Comparison of ENCODE assay signal across 14 cellular contexts in the genomic region with DNA sequence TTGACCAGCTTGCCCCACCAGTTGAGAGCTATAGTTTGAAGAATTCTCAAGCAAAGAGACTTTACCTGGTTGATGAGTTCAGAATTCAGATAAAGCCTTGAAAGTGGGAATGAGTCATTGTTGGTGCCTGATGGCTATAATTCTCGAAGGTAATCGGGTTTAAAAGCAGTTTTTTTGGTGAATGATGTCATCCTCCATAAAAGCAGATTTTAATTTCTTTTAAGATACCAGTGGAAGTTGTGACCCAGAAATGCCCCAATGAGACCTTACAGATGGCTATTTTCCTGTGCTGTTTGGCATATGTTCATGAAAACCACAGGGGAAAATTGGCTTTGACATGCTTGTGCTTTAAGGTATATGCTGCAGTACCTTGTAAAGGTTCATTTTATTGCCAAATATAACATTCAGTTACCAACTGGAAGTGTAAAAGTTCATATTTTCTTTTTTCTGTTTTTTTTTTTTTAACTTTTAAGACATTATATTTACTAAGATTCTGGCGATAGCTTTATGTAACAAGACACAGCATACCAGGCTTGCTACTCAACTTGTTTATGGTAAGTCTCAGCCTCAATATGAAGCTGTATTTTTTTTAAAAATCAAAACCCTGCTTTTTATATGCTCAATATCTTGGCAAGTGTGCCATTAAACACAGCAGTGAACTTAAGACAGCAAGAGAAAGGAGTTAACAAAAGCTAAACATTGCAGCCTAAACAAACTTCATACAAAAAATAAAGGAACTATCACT.
DNase-seq lines count a peak whose midpoint lies in the region; ATAC-seq and TF ChIP-seq lines count a peak whose summit lies in the region.
"Had no signal": no experiment of that assay in that cellular context is flagged by ENCODE, and none has a peak within 500 bp of the region (broad histone marks: within the 10 kb centered on the region; RNA-seq: fewer than 3 reads in every experiment).

No MANE protein-coding gene starts in this region.

- H3K27ac ChIP-seq in HEK293 (ENCODE audit: extremely low read depth, low read depth, low read length): no peak overlapping the region
- H3K27ac ChIP-seq in VCaP: peak overlapping the region; percentile 31
- H3K27ac ChIP-seq in ascending aorta: no peak overlapping the region
- H3K27ac ChIP-seq: PC-9 had no signal

- peak; percentile 43 for DNase-seq in fibroblast of villous mesenchyme (ENCODE audit: low read depth)
- peak; percentile 22 for DNase-seq in renal cortical epithelial cell (ENCODE audit: low read depth)
- no peak for DNase-seq in activated CD4-positive, CD25-positive, alpha-beta regulatory T cell (lab: John Stamatoyannopoulos, UW)
- DNase-seq in NCI-H526 (lab: John Stamatoyannopoulos, UW): no peak
- no peak for DNase-seq in ascending aorta (ENCODE audit: low spot score in 2 of 2)
- DNase-seq: activated CD4-positive, alpha-beta T cell treated with anti-CD3 and anti-CD28 coated beads, Interleukin-2, amount 10 ng/mL, durations not matched to agents 7 days and 5 days; CD8-positive, alpha-beta T cell; lower lobe of right lung; NCI-H1092; PC-9; substantia nigra had no signal

- ATAC-seq in HG03442 (IDR thresholded peaks at IDR 0.05; ENCODE audit: unreplicated experiment): no peak
- ATAC-seq: CD8-positive, alpha-beta T cell had no signal

- no peaks in the 10 kb centered on the region for H3K27me3 ChIP-seq in ascending aorta

- H3K4me1 ChIP-seq in HEK293 (ENCODE audit: control insufficient read depth, insufficient read depth, low read length) (peaks cover 12% of the 10 kb centered on the region; the same call in 1 of the 2 replicates), ascending aorta (no peaks in the 10 kb centered on the region)
- H3K4me1 ChIP-seq: lower lobe of right lung had no signal

- H3K36me3 ChIP-seq in HEK293 (ENCODE audit: control insufficient read depth in 2 of 2, insufficient read depth in 1 of 2, low read length in 2 of 2) (no peaks in the 10 kb centered on the region), ascending aorta (no peaks in the 10 kb centered on the region)
- H3K36me3 ChIP-seq: lower lobe of right lung had no signal

- H3K4me3 ChIP-seq in HEK293 (ENCODE audit: low read depth, low read length): no peak overlapping the region
- no peak overlapping the region for H3K4me3 ChIP-seq in fibroblast of villous mesenchyme (ENCODE audit: low read depth, low read length)
- H3K4me3 ChIP-seq in ascending aorta: no peak overlapping the region
- H3K4me3 ChIP-seq: lower lobe of right lung, PC-9 had no signal

- TF ChIP-seq CTCF in HEK293 (tag by site-specific recombination; IDR thresholded peaks at IDR 0.05) (no peak), VCaP (conservative IDR thresholded peaks at IDR 0.05) (no peak), fibroblast of villous mesenchyme (IDR thresholded peaks at IDR 0.05; ENCODE audit: insufficient read depth, low read depth, low read length) (no peak), ascending aorta (IDR thresholded peaks at IDR 0.05) (no peak)

- CTCF ChIA-PET in HEK293 (lab: Yijun Ruan, JAX): interaction anchor here (0.6 to 2.0 kb wide), 8 partner anchors 34 to 669 kb away, joined by 3 to 9 read pairs (median 4); no protein-coding TSS in a partner anchor

- no peaks in the 10 kb centered on the region for H3K9me3 ChIP-seq in HEK293 (ENCODE audit: control insufficient read depth, insufficient read depth, low read depth, low read length)
- H3K9me3 ChIP-seq in ascending aorta: no peaks in the 10 kb centered on the region
- H3K9me3 ChIP-seq: lower lobe of right lung had no signal

- intact Hi-C loops in ascending aorta (cut with DNase I): no loop called here

- POLR2A ChIA-PET in HEK293 (lab: Yijun Ruan, JAX): interaction anchor here (0.6 kb wide), 1 partner anchor 167 kb away, joined by 3 read pairs; no protein-coding TSS in a partner anchor

TF ChIP-seq in HEK293, 187 proteins besides CTCF, POLR2A, EP300 and RAD21 (continues in another document):
- TF ChIP-seq ZNF629 (tag by site-specific recombination; IDR thresholded peaks at IDR 0.05): peak; percentile 80
- TF ChIP-seq, protein P1, sequence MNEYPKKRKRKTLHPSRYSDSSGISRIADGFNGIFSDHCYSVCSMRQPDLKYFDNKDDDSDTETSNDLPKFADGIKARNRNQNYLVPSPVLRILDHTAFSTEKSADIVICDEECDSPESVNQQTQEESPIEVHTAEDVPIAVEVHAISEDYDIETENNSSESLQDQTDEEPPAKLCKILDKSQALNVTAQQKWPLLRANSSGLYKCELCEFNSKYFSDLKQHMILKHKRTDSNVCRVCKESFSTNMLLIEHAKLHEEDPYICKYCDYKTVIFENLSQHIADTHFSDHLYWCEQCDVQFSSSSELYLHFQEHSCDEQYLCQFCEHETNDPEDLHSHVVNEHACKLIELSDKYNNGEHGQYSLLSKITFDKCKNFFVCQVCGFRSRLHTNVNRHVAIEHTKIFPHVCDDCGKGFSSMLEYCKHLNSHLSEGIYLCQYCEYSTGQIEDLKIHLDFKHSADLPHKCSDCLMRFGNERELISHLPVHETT (tag by site-specific recombination; IDR thresholded peaks at IDR 0.05): 0 out of 2 replicates have a peak, but pooled peaks have one; percentile 73
- TF ChIP-seq, protein P2, sequence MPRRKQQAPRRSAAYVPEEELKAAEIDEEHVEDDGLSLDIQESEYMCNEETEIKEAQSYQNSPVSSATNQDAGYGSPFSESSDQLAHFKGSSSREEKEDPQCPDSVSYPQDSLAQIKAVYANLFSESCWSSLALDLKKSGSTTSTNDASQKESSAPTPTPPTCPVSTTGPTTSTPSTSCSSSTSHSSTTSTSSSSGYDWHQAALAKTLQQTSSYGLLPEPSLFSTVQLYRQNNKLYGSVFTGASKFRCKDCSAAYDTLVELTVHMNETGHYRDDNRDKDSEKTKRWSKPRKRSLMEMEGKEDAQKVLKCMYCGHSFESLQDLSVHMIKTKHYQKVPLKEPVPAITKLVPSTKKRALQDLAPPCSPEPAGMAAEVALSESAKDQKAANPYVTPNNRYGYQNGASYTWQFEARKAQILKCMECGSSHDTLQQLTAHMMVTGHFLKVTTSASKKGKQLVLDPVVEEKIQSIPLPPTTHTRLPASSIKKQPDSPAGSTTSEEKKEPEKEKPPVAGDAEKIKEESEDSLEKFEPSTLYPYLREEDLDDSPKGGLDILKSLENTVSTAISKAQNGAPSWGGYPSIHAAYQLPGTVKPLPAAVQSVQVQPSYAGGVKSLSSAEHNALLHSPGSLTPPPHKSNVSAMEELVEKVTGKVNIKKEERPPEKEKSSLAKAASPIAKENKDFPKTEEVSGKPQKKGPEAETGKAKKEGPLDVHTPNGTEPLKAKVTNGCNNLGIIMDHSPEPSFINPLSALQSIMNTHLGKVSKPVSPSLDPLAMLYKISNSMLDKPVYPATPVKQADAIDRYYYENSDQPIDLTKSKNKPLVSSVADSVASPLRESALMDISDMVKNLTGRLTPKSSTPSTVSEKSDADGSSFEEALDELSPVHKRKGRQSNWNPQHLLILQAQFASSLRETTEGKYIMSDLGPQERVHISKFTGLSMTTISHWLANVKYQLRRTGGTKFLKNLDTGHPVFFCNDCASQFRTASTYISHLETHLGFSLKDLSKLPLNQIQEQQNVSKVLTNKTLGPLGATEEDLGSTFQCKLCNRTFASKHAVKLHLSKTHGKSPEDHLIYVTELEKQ (tag by site-specific recombination; IDR thresholded peaks at IDR 0.05; ENCODE audit: borderline replicate concordance): peak; percentile 54; the same call in 1 of the 2 replicates
- no peak for TF ChIP-seq BCL11A (tag by site-specific recombination; IDR thresholded peaks at IDR 0.05; ENCODE audit: low read depth)
- TF ChIP-seq, protein P3, sequence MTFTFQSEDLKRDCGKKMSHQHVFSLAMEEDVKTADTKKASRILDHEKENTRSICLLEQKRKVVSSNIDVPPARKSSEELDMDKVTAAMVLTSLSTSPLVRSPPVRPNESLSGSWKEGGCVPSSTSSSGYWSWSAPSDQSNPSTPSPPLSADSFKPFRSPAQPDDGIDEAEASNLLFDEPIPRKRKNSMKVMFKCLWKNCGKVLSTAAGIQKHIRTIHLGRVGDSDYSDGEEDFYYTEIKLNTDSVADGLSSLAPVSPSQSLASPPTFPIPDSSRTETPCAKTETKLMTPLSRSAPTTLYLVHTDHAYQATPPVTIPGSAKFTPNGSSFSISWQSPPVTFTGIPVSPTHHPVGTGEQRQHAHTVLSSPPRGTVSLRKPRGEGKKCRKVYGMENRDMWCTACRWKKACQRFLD (tag by site-specific recombination; IDR thresholded peaks at IDR 0.05): no peak
- TF ChIP-seq, protein P4, sequence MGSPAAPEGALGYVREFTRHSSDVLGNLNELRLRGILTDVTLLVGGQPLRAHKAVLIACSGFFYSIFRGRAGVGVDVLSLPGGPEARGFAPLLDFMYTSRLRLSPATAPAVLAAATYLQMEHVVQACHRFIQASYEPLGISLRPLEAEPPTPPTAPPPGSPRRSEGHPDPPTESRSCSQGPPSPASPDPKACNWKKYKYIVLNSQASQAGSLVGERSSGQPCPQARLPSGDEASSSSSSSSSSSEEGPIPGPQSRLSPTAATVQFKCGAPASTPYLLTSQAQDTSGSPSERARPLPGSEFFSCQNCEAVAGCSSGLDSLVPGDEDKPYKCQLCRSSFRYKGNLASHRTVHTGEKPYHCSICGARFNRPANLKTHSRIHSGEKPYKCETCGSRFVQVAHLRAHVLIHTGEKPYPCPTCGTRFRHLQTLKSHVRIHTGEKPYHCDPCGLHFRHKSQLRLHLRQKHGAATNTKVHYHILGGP (tag by site-specific recombination; IDR thresholded peaks at IDR 0.05): peak; percentile 45; the same call in 1 of the 2 replicates
- peak; percentile 70 for TF ChIP-seq ZNF184 (tag by site-specific recombination; IDR thresholded peaks at IDR 0.05)
- peak; percentile 40 for TF ChIP-seq ZNF335 (tag by site-specific recombination; conservative IDR thresholded peaks at IDR 0.05)
- TF ChIP-seq ZEB2 (tag by site-specific recombination; IDR thresholded peaks at IDR 0.05): no peak
- no peak for TF ChIP-seq OVOL3 (tag by site-specific recombination; IDR thresholded peaks at IDR 0.05)
- 0 out of 2 replicates have a peak, but pooled peaks have one; percentile 41 for TF ChIP-seq SCRT2 (tag by site-specific recombination; IDR thresholded peaks at IDR 0.05)

Comparison
In these comparisons a context has a peak if more than half of its experiments do, and no peak if none do; other contexts are left out.
1. DNase-seq: peak in fibroblast of villous mesenchyme (single experiment) and renal cortical epithelial cell (single experiment); none in activated CD4-positive, CD25-positive, alpha-beta regulatory T cell (0 of 4), NCI-H526 (0 of 2) and ascending aorta (0 of 2).